13 cellular contexts compared by ENCODE assay signal in the genomic region with DNA sequence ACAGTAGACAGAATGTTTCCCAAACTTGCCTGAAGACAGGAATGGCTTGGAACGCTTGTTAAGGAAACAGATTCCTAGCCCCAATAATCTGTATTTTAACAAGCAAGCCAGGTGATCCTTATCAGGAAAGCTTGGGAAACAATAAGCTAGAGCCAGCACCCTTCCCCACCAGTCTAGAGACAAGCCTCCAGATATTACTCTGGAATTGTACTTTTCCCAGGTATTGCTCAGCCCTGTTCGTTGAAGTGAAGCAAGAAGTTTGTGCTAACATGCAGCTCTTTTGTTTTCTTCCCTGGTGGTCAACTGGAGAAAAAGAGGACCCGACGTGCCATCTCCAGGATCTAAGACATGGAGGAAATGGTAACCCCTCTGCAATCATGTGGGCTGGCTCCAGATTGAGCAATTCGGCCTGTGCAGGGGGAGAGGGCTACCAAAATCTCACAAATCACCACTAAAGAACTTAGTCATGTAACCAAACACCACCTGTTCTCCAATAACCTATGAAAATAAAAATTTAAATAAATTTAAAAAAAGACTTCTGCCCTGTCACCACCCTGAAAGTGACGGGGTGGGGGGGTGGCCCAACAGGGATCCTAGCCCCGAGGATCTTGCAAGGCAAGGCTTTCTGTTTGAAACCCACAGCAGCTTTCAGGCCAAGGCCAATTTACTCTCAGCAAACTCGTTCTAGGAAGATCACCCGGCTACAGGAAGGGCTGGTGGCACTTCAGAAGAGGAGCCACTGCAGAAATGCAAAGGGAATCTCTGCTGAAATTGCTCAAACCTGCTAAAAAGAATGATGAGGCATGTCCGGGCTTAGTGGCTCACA. TPM values are rescaled to one million over a fixed set of nuclear protein-coding genes. Genes with fewer than 3 reads are reported as not detected.
DNase-seq lines count a peak whose midpoint lies in the region; TF ChIP-seq lines count a peak whose summit lies in the region.
"Had no signal": no experiment of that assay in that cellular context is flagged by ENCODE, and none has a peak within 500 bp of the region (broad histone marks: within the 10 kb centered on the region; RNA-seq: fewer than 3 reads in every experiment).

No MANE protein-coding gene starts in this region.

- 50 to 67% (median 61%) methylated on average over 10 of the region's 10 CpGs for WGBS in stomach, 5 donors

- peaks cover 0 to 4% (median 0%) of the 10 kb centered on the region in 4 donors for H3K36me3 ChIP-seq in stomach
- H3K36me3 ChIP-seq: ascending aorta had no signal

- H3K27me3 ChIP-seq in stomach = no peaks in the 10 kb centered on the region
- H3K27me3 ChIP-seq: ascending aorta had no signal

- DNase-seq in SKM-1 treated with dmso at 0.1 percent for 144 hours (lab: John Stamatoyannopoulos, UW; ENCODE audit: unreplicated experiment) (peak; percentile 29), SKM-1 (lab: John Stamatoyannopoulos, UW; ENCODE audit: unreplicated experiment) (no peak), OCI-M1 (lab: John Stamatoyannopoulos, UW) (peak; percentile 23), fibroblast of pulmonary artery (ENCODE audit: low read depth) (peak; percentile 49), stomach (no peak), AG08396 (ENCODE audit: low spot score) (no peak), posterior vena cava (ENCODE audit: low spot score) (no peak), NCI-H446 treated with DMSO at 0.1 percent for 48 hours (lab: John Stamatoyannopoulos, UW) (no peak)
- DNase-seq: H7; MM.1S; natural killer cell; stimulated activated naive CD4-positive, alpha-beta T cell had no signal

- intact Hi-C loops in stomach (cut with DNase I; ENCODE audit: low total_unique reads) (no loop called here), posterior vena cava (cut with DNase I) (loop anchor here in 1 of 2 donors (5.0 kb wide), 1 partner anchor 47 kb away; the partner anchor contains the start of gene SHB)

- peak overlapping the region in 4 of 5 donors; percentile 72 to 80 (median 77) for H3K27ac ChIP-seq in stomach

- peaks cover 76 to 98% (median 83%) of the 10 kb centered on the region in 4 donors for H3K4me1 ChIP-seq in stomach

- TF ChIP-seq CTCF in fibroblast of pulmonary artery (IDR thresholded peaks at IDR 0.05; ENCODE audit: low read length, missing control alignments) (peak; percentile 9), stomach (IDR thresholded peaks at IDR 0.05) (no peak)

- no peak for TF ChIP-seq POLR2A in stomach (IDR thresholded peaks at IDR 0.05)

- H3K4me3 ChIP-seq in fibroblast of pulmonary artery (replicated peaks; ENCODE audit: low read depth, low read length) (no peak overlapping the region), stomach (no peak overlapping the region)
- H3K4me3 ChIP-seq: ascending aorta had no signal

- TF ChIP-seq EP300 in stomach (IDR thresholded peaks at IDR 0.05) = no peak

- no peaks in the 10 kb centered on the region for H3K9me3 ChIP-seq in stomach
- H3K9me3 ChIP-seq: ascending aorta had no signal

RNA-seq across cellular contexts. Expression of gene SHB, which starts 48.6 kb away (rescaled TPM):
- 10 to 100 TPM in 3 of 5 donors, 1 to 10 TPM in 2; 3.5 to 37.7 (median 14.8) TPM for total RNA-seq in stomach
- polyA plus RNA-seq in stomach = 1 to 10 TPM; 6.7 to 9.0 (median 7.3) TPM
- 10 to 100 TPM; 18.7 to 23.0 TPM for total RNA-seq in posterior vena cava

Comparison
In these comparisons a context has a peak if more than half of its experiments do, and no peak if none do; other contexts are left out.
1. DNase-seq: peak in SKM-1 treated with dmso at 0.1 percent for 144 hours (single experiment), OCI-M1 (single experiment) and fibroblast of pulmonary artery (single experiment); none in SKM-1 (single experiment), stomach (single experiment), AG08396 (single experiment), posterior vena cava (single experiment) and NCI-H446 treated with DMSO at 0.1 percent for 48 hours (single experiment).